Comparison of ENCODE assay signal across 12 cellular contexts in the genomic region with DNA sequence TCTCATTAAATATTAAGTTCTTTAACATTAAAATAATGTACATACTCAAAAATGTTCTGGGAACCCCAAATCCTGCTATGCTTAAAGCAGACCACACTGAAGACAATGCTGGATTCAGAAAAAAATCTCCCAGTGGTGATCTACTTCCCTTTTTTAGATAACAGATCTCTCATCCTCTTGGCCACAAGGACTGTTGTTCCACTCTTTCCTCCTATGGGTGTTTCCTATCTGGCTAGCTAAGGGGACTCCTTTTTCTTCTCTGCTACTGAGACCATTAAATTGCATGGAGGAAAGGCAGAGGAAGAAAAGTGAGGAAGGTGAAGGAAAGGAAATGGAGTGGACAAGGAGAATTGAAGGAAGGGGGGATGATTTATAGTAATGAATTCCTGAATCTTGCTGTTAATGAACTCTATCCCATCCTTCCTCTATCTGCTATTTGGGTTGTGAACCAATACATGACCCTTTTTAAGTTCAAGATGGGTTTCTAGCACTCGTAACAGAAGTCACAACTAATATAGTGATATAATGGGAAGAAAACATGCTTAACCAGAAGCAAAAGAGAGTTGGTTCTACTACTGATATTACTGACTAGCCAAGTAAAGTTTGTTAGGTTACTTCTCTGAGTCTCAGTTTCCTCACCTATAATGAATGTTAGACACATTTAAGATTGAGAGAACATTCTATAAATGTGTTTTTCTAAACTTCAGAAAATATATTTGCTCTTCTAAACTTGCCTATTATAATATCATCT. TPM values are rescaled to one million over a fixed set of nuclear protein-coding genes. Genes with fewer than 3 reads are reported as not detected.
A peak's percentile ranks its signal among the peaks of the same experiment; 100 is the strongest.
DNase-seq lines count a peak whose midpoint lies in the region; ATAC-seq and TF ChIP-seq lines count a peak whose summit lies in the region.
"Had no signal": no experiment of that assay in that cellular context is flagged by ENCODE, and none has a peak within 500 bp of the region (broad histone marks: within the 10 kb centered on the region; RNA-seq: fewer than 3 reads in every experiment).

No MANE protein-coding gene starts in this region.

- H3K36me3 ChIP-seq in OCI-LY7 (ENCODE audit: insufficient read depth, low read length): peaks cover 37% of the 10 kb centered on the region
- H3K36me3 ChIP-seq in parathyroid adenoma (ENCODE audit: control insufficient read depth, insufficient read depth, low read length): no peaks in the 10 kb centered on the region
- H3K36me3 ChIP-seq: ovary had no signal

- no peaks in the 10 kb centered on the region for H3K9me2 ChIP-seq in OCI-LY7 (ENCODE audit: insufficient read depth, low read length)

- POLR2A ChIA-PET in OCI-LY7 (lab: Charles Lee): interaction anchor here (0.6 kb wide), 1 partner anchor 1030 kb away, joined by 3 read pairs; no protein-coding TSS in a partner anchor

- 0 out of 2 replicates have a peak, but pooled peaks cover 4% of the 10 kb centered on the region for H4K20me1 ChIP-seq in OCI-LY7 (ENCODE audit: insufficient read depth, low read length)

- H3K4me1 ChIP-seq in OCI-LY7 (ENCODE audit: insufficient read depth, low read length, poor library complexity, severe bottlenecking): no peaks in the 10 kb centered on the region
- H3K4me1 ChIP-seq in parathyroid adenoma: peaks cover 2% of the 10 kb centered on the region

- H3K9ac ChIP-seq in parathyroid adenoma: no peak overlapping the region

- intact Hi-C loops in OCI-LY7 (cut with micrococcal nuclease; ENCODE audit: unreplicated experiment): no loop called here

- H2AFZ ChIP-seq in OCI-LY7 (ENCODE audit: low read length) (no peak overlapping the region), parathyroid adenoma (no peak overlapping the region)
- H2AFZ ChIP-seq: hepatocyte had no signal

- ATAC-seq in HG02623 (IDR thresholded peaks at IDR 0.05; ENCODE audit: unreplicated experiment): peak; percentile 53

- TF ChIP-seq CTCF in OCI-LY7 (conservative IDR thresholded peaks at IDR 0.05; ENCODE audit: low read length): no peak
- no peak for TF ChIP-seq CTCF in parathyroid adenoma (IDR thresholded peaks at IDR 0.05)

- no peak overlapping the region for H3K4me3 ChIP-seq in OCI-LY7 (ENCODE audit: low read depth, low read length, poor library complexity, severe bottlenecking)
- H3K4me3 ChIP-seq in parathyroid adenoma (ENCODE audit: low read depth, low read length): no peak overlapping the region
- H3K4me3 ChIP-seq: hepatocyte, ovary had no signal

- DNase-seq in NOMO-1 treated with DMSO at 0.1 percent for 48 hours (lab: John Stamatoyannopoulos, UW; ENCODE audit: unreplicated experiment) (peak; percentile 21), NOMO-1 treated with dmso at 0.1 percent for 144 hours (lab: John Stamatoyannopoulos, UW; ENCODE audit: unreplicated experiment) (no peak), OCI-LY7 (ENCODE audit: low spot score) (no peak)
- DNase-seq in stimulated activated CD4-positive, alpha-beta T cell treated with anti-CD3 and anti-CD28 coated beads, Interleukin-2, amount 100 ng/mL, for 48 hours: no peak
- DNase-seq in effector CD4-positive, alpha-beta T cell: no peak
- no peak for DNase-seq in activated CD4-positive, CD25-positive, alpha-beta regulatory T cell treated with anti-CD3 and anti-CD28 coated beads, Interleukin-2, amount 50 U/mL, for 72 hours
- DNase-seq: NCI-H345, ovary had no signal

- H3K79me2 ChIP-seq in OCI-LY7 (ENCODE audit: insufficient read depth, low read depth, low read length): peaks cover 36% of the 10 kb centered on the region; the same call in 1 of the 2 replicates
- peaks cover 2% of the 10 kb centered on the region for H3K79me2 ChIP-seq in parathyroid adenoma

- H3K4me2 ChIP-seq in OCI-LY7 (ENCODE audit: low read length): no peak overlapping the region
- H3K4me2 ChIP-seq in parathyroid adenoma (ENCODE audit: low read length): no peak overlapping the region
- H3K4me2 ChIP-seq: hepatocyte had no signal

- H3K27me3 ChIP-seq in parathyroid adenoma (ENCODE audit: control insufficient read depth, insufficient read depth, low read length): no peaks in the 10 kb centered on the region
- H3K27me3 ChIP-seq: hepatocyte, ovary had no signal

- H3K9me3 ChIP-seq in OCI-LY7 (ENCODE audit: low read length) (no peaks in the 10 kb centered on the region), parathyroid adenoma (ENCODE audit: control insufficient read depth, low read length) (no peaks in the 10 kb centered on the region)
- H3K9me3 ChIP-seq: ovary had no signal

- CTCF ChIA-PET in OCI-LY7 (lab: Charles Lee; ENCODE audit: unreplicated experiment): no interaction called here

- H3K27ac ChIP-seq in OCI-LY7 (ENCODE audit: low read depth, low read length, poor library complexity, severe bottlenecking): no peak overlapping the region
- peak overlapping the region; percentile 9 for H3K27ac ChIP-seq in parathyroid adenoma
- H3K27ac ChIP-seq: 22Rv1, hepatocyte, ovary had no signal

- BruUV-seq in OCI-LY7 (replicated peaks; lab: Mats Ljungman, UMichigan): TSS peak; percentile 14

RNA-seq across cellular contexts. Expression of a gene that starts 53.2 kb away (rescaled TPM):
- total RNA-seq in OCI-LY7 (2014; rRNA removed; shearing (Covaris generic)): 17.4 and 57.2 TPM in 2 replicates
- total RNA-seq in OCI-LY7 (2022): 41.8 and 43.9 TPM in 2 replicates
